In genomic region chr2:60976271-60976670, GRCh38 we compare ENCODE assay signal across 19 cellular contexts.
"Had no signal": no experiment of that assay in that cellular context is flagged by ENCODE, and none has a peak within 500 bp of the region (broad histone marks: within the 10 kb centered on the region; RNA-seq: fewer than 3 reads in every experiment).

No MANE protein-coding gene starts in this region.

- H3K9me3 Mint-ChIP-seq: activated T-helper 1 cell treated with anti-CD3 and anti-CD28 coated beads, Interleukin-12 subunit alpha, Interleukin-12 subunit beta, Interleukin-2, Interleukin-4 antibody, amounts not matched to agents 30 ng/mL and 10 ng/mL and 1 ng/mL, durations not matched to agents 14 hours and 24 hours and 36 hours; endodermal cell; natural killer cell treated with Interleukin-12 subunit alpha and Interleukin-12 subunit beta and Interleukin-15 and Interleukin-18, amount 100 ng/mL, for 72 hours; stimulated activated naive CD8-positive, alpha-beta T cell treated with anti-CD3 and anti-CD28 coated beads, Interleukin-15, Interleukin-2, amounts not matched to agents 100 ng/mL and 50 ng/mL, for 24 hours; T-helper 1 cell treated with Interleukin-12 subunit alpha and Interleukin-12 subunit beta and Interleukin-4 antibody, amounts not matched to agents 30 μg/mL and 1 μg/mL, for 36 hours had no signal

- H3K27me3 ChIP-seq: gastrocnemius medialis, heart left ventricle, suprapubic skin had no signal

- ATAC-seq: gastrocnemius medialis, heart left ventricle, right cardiac atrium had no signal

- H3K4me1 Mint-ChIP-seq: endodermal cell had no signal

- H3K27ac ChIP-seq: gastrocnemius medialis, heart left ventricle, prostate gland, suprapubic skin had no signal

- H3K4me3 Mint-ChIP-seq: activated T-helper 1 cell treated with anti-CD3 and anti-CD28 coated beads, Interleukin-12 subunit alpha, Interleukin-12 subunit beta, Interleukin-2, Interleukin-4 antibody, amounts not matched to agents 30 ng/mL and 10 ng/mL and 1 ng/mL, durations not matched to agents 14 hours and 24 hours and 36 hours; endodermal cell; stimulated activated naive CD8-positive, alpha-beta T cell treated with anti-CD3 and anti-CD28 coated beads, Interleukin-15, Interleukin-2, amounts not matched to agents 100 ng/mL and 50 ng/mL, for 24 hours; T-helper 1 cell treated with Interleukin-12 subunit alpha and Interleukin-12 subunit beta and Interleukin-4 antibody, amounts not matched to agents 30 μg/mL and 1 μg/mL, for 36 hours had no signal

- H3K9me3 ChIP-seq: gastrocnemius medialis, heart left ventricle, prostate gland, suprapubic skin had no signal

- DNase-seq: activated CD4-positive, CD25-positive, alpha-beta regulatory T cell; anterior cingulate cortex; dermis blood vessel endothelial cell; endodermal cell; gastrocnemius medialis; heart left ventricle; mammary epithelial cell; occipital lobe; right cardiac atrium; small intestine; stimulated activated CD4-positive, alpha-beta T cell treated with anti-CD3 and anti-CD28 coated beads, Interleukin-4, amount 100 ng/mL, for 4 hours; stimulated activated CD8-positive, alpha-beta memory T cell treated with anti-CD3 and anti-CD28 coated beads, Interleukin-4, amount 100 ng/mL, for 48 hours; trophoblast cell had no signal

- H3K4me3 ChIP-seq: gastrocnemius medialis, heart left ventricle, prostate gland, suprapubic skin had no signal

- H3K4me1 ChIP-seq: gastrocnemius medialis, prostate gland had no signal

- H3K27me3 Mint-ChIP-seq: natural killer cell treated with Interleukin-12 subunit alpha and Interleukin-12 subunit beta and Interleukin-15 and Interleukin-18, amount 100 ng/mL, for 72 hours; stimulated activated naive CD8-positive, alpha-beta T cell treated with anti-CD3 and anti-CD28 coated beads, Interleukin-15, Interleukin-2, amounts not matched to agents 100 ng/mL and 50 ng/mL, for 24 hours had no signal

- H3K27ac Mint-ChIP-seq: endodermal cell; T-helper 1 cell treated with Interleukin-12 subunit alpha and Interleukin-12 subunit beta and Interleukin-4 antibody, amounts not matched to agents 30 μg/mL and 1 μg/mL, for 36 hours had no signal

- H3K36me3 ChIP-seq: gastrocnemius medialis, heart left ventricle, prostate gland, suprapubic skin had no signal

- H3K36me3 Mint-ChIP-seq: natural killer cell treated with Interleukin-12 subunit alpha and Interleukin-12 subunit beta and Interleukin-15 and Interleukin-18, amount 100 ng/mL, for 72 hours had no signal
